ENCODE assay signal across 16 cellular contexts in the genomic region with DNA sequence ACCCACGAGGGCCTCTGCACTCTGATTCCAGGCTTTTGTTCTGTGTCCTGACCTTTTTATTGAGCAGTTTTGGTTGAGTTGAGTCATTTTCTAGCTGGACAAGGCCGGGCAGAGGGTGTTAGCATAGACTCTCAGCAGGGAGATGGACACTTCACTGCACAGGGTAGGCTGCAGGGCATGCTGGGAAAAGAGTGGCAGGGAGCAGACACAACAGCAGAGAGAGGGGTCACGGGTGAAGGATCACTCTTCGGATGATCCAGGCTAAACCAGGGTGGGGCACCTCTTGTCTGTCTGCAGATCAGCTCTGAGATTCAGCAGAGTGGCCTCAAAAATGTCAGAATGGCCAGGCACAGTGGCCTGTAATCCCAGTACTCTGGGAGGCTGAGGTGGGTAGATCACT.
DNase-seq lines count a peak whose midpoint lies in the region; ATAC-seq and TF ChIP-seq lines count a peak whose summit lies in the region.
"Had no signal": no experiment of that assay in that cellular context is flagged by ENCODE, and none has a peak within 500 bp of the region (broad histone marks: within the 10 kb centered on the region; RNA-seq: fewer than 3 reads in every experiment).

No MANE protein-coding gene starts in this region.

- H3K9me3 ChIP-seq in RWPE2 (ENCODE audit: severe bottlenecking) (no peaks in the 10 kb centered on the region), sigmoid colon (no peaks in the 10 kb centered on the region)

- DNase-seq in D341Med (ENCODE audit: low spot score) (peak; percentile 3), RWPE2 (ENCODE audit: low spot score) (peak; percentile 7), islet precursor cell (peak; percentile 42), sigmoid colon (peak; percentile 21)
- DNase-seq: ACHN; COR-L47; DMS53; HCEC 1CT; NCI-H1105 treated with DMSO at 0.1 percent for 48 hours; NCI-H1694 treated with DMSO at 0.1 percent for 48 hours; NK-92 treated with Interleukin-12 subunit alpha and Interleukin-12 subunit beta, amount 100 ng/mL, for 24 hours; SIG-M5 had no signal

- TF ChIP-seq EP300 in sigmoid colon (IDR thresholded peaks at IDR 0.05): no peak

- H3K36me3 ChIP-seq in RWPE2 (ENCODE audit: low read depth): no peaks in the 10 kb centered on the region
- no peaks in the 10 kb centered on the region for H3K36me3 ChIP-seq in sigmoid colon

- H3K4me3 ChIP-seq in RWPE2 (ENCODE audit: severe bottlenecking) (no peak overlapping the region), sigmoid colon (no peak overlapping the region)

- no peak for TF ChIP-seq CTCF in RWPE2 (IDR thresholded peaks at IDR 0.05; ENCODE audit: poor library complexity, severe bottlenecking)
- TF ChIP-seq CTCF in sigmoid colon (IDR thresholded peaks at IDR 0.05): no peak

- intact Hi-C loops in sigmoid colon (cut with DNase I): no loop called here

- H3K27me3 ChIP-seq in RWPE2 (ENCODE audit: insufficient read depth, poor library complexity, severe bottlenecking) (peaks cover 12% of the 10 kb centered on the region), sigmoid colon (peaks cover 0 to 14% (median 0%) of the 10 kb centered on the region in 3 donors)

- H3K27ac ChIP-seq in RWPE2 (ENCODE audit: poor library complexity, severe bottlenecking) (no peak overlapping the region), sigmoid colon (no peak overlapping the region)
- H3K27ac ChIP-seq: HL-60 had no signal

- no peak for TF ChIP-seq POLR2A in sigmoid colon (IDR thresholded peaks at IDR 0.05)

- no peaks in the 10 kb centered on the region for H3K4me1 ChIP-seq in RWPE2 (ENCODE audit: insufficient read depth, poor library complexity, severe bottlenecking)
- H3K4me1 ChIP-seq in sigmoid colon: no peaks in the 10 kb centered on the region

- no peak for ATAC-seq in RWPE2 (ENCODE audit: low read depth)
- ATAC-seq in HG02610 (IDR thresholded peaks at IDR 0.05; ENCODE audit: unreplicated experiment): no peak
- no peak for ATAC-seq in HG02571 (IDR thresholded peaks at IDR 0.05; ENCODE audit: unreplicated experiment)
- no peak for ATAC-seq in HG03354 (IDR thresholded peaks at IDR 0.05; ENCODE audit: poor library complexity, severe bottlenecking, unreplicated experiment)

- 49 to 60% methylated on average over 4 of the region's 4 CpGs for WGBS in sigmoid colon, 2 donors
